ENCODE assay signal across 8 cellular contexts in the genomic region with DNA sequence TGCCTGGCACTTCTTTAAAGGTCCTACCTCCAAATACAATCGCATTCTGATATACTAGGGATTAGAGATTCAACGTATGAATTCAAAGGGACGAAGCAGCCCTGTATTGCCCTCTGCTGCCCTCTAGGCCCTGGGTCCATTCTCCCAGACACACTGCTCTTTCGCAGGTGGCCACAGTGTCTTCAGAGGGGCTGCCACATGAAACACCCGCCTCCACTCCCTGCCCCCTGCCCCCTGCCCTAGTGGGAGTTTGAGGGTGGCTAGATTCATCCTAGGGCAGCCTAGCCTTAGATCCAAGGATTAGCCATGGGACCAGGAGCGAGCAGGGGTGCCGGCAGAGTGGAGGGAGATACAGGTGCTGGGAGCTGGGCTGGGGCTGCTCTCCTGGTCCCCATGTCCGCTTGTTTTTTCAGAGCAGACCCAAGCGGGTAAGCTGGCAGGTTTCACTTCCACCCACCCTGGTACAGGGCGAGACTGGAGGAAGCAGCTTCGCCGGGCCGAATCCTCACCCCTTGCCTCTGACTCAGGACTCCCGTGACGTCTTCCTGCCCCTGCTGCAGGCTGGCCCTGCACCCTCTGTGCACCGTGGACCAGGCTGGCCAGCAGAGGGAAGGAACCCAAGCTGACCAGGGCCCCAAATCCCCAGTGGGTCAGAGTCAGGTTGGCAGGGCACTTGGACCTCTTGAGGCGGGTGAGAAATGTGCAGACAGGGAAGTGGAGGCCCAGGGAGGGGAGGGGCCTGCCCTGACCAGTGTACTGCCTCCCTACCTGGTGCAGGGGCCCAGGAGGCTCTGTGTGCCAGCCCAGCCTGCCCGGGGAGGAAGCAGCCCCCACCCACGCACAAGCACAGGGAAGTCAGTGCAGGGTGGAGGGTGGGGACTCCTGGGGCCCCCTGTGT. TPM values are rescaled to one million over a fixed set of nuclear protein-coding genes. Genes with fewer than 3 reads are reported as not detected.
A peak's percentile ranks its signal among the peaks of the same experiment; 100 is the strongest.
DNase-seq lines count a peak whose midpoint lies in the region; ATAC-seq and TF ChIP-seq lines count a peak whose summit lies in the region.

No MANE protein-coding gene starts in this region.

- H3K4me1 ChIP-seq in right cardiac atrium (ENCODE audit: control insufficient read depth, insufficient read depth, low read length) (peaks cover 2% of the 10 kb centered on the region), spleen (peaks cover 14 to 77% (median 52%) of the 10 kb centered on the region in 6 donors)

- H3K4me3 ChIP-seq in right cardiac atrium (ENCODE audit: low read length) (no peak overlapping the region), spleen (peak overlapping the region in 4 of 8 donors; percentile 2 to 70 (median 10))

- H3K27ac ChIP-seq in right cardiac atrium (ENCODE audit: low read length) = no peak overlapping the region
- peak overlapping the region; percentile 64 to 95 (median 84) for H3K27ac ChIP-seq in spleen

- H3K9me3 Mint-ChIP-seq in activated T-cell treated with anti-CD3 and anti-CD28 coated beads, Interleukin-2, amount 50 U/mL, for 72 hours = no peaks in the 10 kb centered on the region

- no peaks in the 10 kb centered on the region for H3K9me3 ChIP-seq in right cardiac atrium (ENCODE audit: control insufficient read depth, low read length)
- H3K9me3 ChIP-seq in spleen = no peaks in the 10 kb centered on the region

- DNase-seq in NCI-H146 (lab: John Stamatoyannopoulos, UW) = peak; percentile 8
- no peak for DNase-seq in NCI-H146 treated with DMSO at 0.1 percent for 48 hours (lab: John Stamatoyannopoulos, UW; ENCODE audit: unreplicated experiment)
- DNase-seq in NOMO-1 treated with dmso at 0.1 percent for 144 hours (lab: John Stamatoyannopoulos, UW; ENCODE audit: unreplicated experiment) = peak; percentile 79
- DNase-seq in activated T-cell treated with anti-CD3 and anti-CD28 coated beads, Interleukin-2, amount 50 U/mL, for 72 hours = peak; percentile 64 to 65
- DNase-seq in right cardiac atrium = peak; percentile 74 to 89 (median 87)
- DNase-seq in spleen = peak; percentile 94

- intact Hi-C loops in right cardiac atrium (cut with DNase I) (loop anchor here in 3 of 4 donors (5.0 to 10.0 kb wide), 2 partner anchors 230 to 232 kb away; no protein-coding TSS in a partner anchor), spleen (cut with DNase I; ENCODE audit: low total_unique reads) (loop anchor here (5.0 to 10.0 kb wide), 2 partner anchors 52 to 230 kb away; partner anchors contain the start of gene MCM5)

- H3K36me3 ChIP-seq in spleen = peaks cover 0 to 15% (median 6%) of the 10 kb centered on the region in 6 donors

- no peak overlapping the region for H3K27ac Mint-ChIP-seq in activated T-cell treated with anti-CD3 and anti-CD28 coated beads, Interleukin-2, amount 50 U/mL, for 72 hours

- peak in 6 of 11 experiments; percentile 10 to 55 (median 42) for TF ChIP-seq CTCF in spleen (IDR thresholded peaks at IDR 0.05 in 8 of 11, conservative IDR thresholded peaks at IDR 0.05 in 3 of 11)

- H3K27me3 ChIP-seq in right cardiac atrium (ENCODE audit: control insufficient read depth, insufficient read depth) (no peaks in the 10 kb centered on the region), spleen (replicated peaks in 1 of 7) (no peaks in the 10 kb centered on the region)

- no peak for TF ChIP-seq POLR2A in spleen (IDR thresholded peaks at IDR 0.05)

- peaks cover 27% of the 10 kb centered on the region for H3K4me1 Mint-ChIP-seq in activated T-cell treated with anti-CD3 and anti-CD28 coated beads, Interleukin-2, amount 50 U/mL, for 72 hours (ENCODE audit: low read depth)

- ATAC-seq in activated T-cell treated with anti-CD3 and anti-CD28 coated beads, Interleukin-2, amount 50 U/mL, for 72 hours (replicated peaks in 1 of 2) = peak; percentile 61 to 66
- ATAC-seq in right cardiac atrium = peak; percentile 29 to 36
- no peak for ATAC-seq in HG03469 (IDR thresholded peaks at IDR 0.05; ENCODE audit: unreplicated experiment)
- no peak for ATAC-seq in HG03460 (IDR thresholded peaks at IDR 0.05; ENCODE audit: unreplicated experiment)

- 55% methylated on average over 19 of the region's 19 CpGs for WGBS in right cardiac atrium
- 28 to 38% (median 33%) methylated on average over 7 to 19 of the region's 19 CpGs for WGBS in spleen, 5 donors

- peak overlapping the region; percentile 69 to 91 for H3K4me3 Mint-ChIP-seq in activated T-cell treated with anti-CD3 and anti-CD28 coated beads, Interleukin-2, amount 50 U/mL, for 72 hours

- H3K27me3 Mint-ChIP-seq in activated T-cell treated with anti-CD3 and anti-CD28 coated beads, Interleukin-2, amount 50 U/mL, for 72 hours (ENCODE audit: low read depth) = peaks cover 18% of the 10 kb centered on the region

- H3K36me3 Mint-ChIP-seq in activated T-cell treated with anti-CD3 and anti-CD28 coated beads, Interleukin-2, amount 50 U/mL, for 72 hours (ENCODE audit: insufficient read depth in 2 of 2) = no peaks in the 10 kb centered on the region

RNA-seq across cellular contexts. Expression of gene HMOX1, which starts 28.4 kb away (rescaled TPM):
- total RNA-seq in activated T-cell treated with anti-CD3 and anti-CD28 coated beads, Interleukin-2, amount 50 U/mL, for 72 hours = under 1 TPM; 0.34 to 0.76 TPM
- total RNA-seq in right cardiac atrium = 10 to 100 TPM in 2 of 4 donors, 1 to 10 TPM in 2; 6.2 to 10.8 (median 9.6) TPM
- 6.1 TPM for polyA plus RNA-seq in right cardiac atrium
- 100 to 1,000 TPM; 351 to 930 (median 819) TPM for total RNA-seq in spleen
- polyA plus RNA-seq in spleen = 100 to 1,000 TPM; 178 to 629 (median 302) TPM

RNA-seq across cellular contexts. Expression of gene MCM5, which starts 47.5 kb away (rescaled TPM):
- total RNA-seq in activated T-cell treated with anti-CD3 and anti-CD28 coated beads, Interleukin-2, amount 50 U/mL, for 72 hours = 100 to 1,000 TPM; 290 to 370 TPM
- 10 to 100 TPM in 2 of 4 donors, 1 to 10 TPM in 2; 7.4 to 15.8 (median 11.0) TPM for total RNA-seq in right cardiac atrium
- 7.3 TPM for polyA plus RNA-seq in right cardiac atrium
- total RNA-seq in spleen = 10 to 100 TPM; 51.8 to 96.3 (median 64.8) TPM
- polyA plus RNA-seq in spleen = 10 to 100 TPM; 45.2 to 57.3 (median 49.0) TPM

RNA-seq across cellular contexts. Expression of gene TOM1, which starts 52.8 kb away (rescaled TPM):
- 10 to 100 TPM; 38.4 to 40.4 TPM for total RNA-seq in activated T-cell treated with anti-CD3 and anti-CD28 coated beads, Interleukin-2, amount 50 U/mL, for 72 hours
- total RNA-seq in right cardiac atrium = 10 to 100 TPM; 54.0 to 75.9 (median 63.6) TPM
- 55.9 TPM for polyA plus RNA-seq in right cardiac atrium
- 10 to 100 TPM; 48.2 to 92.1 (median 56.1) TPM for total RNA-seq in spleen
- polyA plus RNA-seq in spleen = 10 to 100 TPM; 19.9 to 44.4 (median 34.2) TPM

Comparison
In these comparisons a context has a peak if more than half of its experiments do, and no peak if none do; other contexts are left out.
1. ATAC-seq: peak in activated T-cell treated with anti-CD3 and anti-CD28 coated beads, Interleukin-2, amount 50 U/mL, for 72 hours (2 of 2) and right cardiac atrium (2 of 2); none in HG03469 (single experiment) and HG03460 (single experiment).
2. RNA of gene HMOX1, which starts 28.4 kb away (total RNA-seq): 351 to 930 TPM in spleen; 6.2 to 10.8 TPM in right cardiac atrium and 0.34 to 0.76 TPM in activated T-cell treated with anti-CD3 and anti-CD28 coated beads, Interleukin-2, amount 50 U/mL, for 72 hours; every median in the first group is over 10 times any median in the second.